Comparison of ENCODE assay signal across 8 cellular contexts in the genomic region with DNA sequence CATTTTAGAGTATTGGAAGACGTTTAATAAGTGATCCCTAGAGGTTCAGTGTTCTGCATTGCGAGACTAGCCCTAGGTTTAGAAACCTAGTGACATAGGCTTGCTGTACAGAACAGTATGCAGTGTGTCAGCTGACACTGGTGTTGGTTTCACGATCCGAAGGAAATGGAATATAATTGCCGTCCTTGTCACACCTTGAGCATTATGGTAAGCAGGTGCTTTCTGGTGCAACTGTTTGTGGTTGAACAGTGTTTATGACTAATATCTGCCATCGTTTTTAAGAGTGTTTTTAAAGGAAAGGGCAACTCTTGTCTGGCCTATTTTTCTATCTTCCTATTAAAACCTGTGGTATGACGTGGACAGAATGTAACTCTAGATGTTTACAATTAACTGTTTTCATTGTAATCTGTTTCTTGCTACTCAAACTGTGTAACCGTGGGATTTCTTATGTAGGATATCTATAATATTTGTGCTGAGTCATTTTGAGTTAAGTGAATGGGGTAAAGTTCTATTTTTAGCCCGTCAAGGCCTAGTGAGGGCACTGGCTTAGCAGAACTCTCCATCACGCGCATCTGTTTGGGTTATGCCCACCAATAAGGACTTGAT. TPM values are rescaled to one million over a fixed set of nuclear protein-coding genes. Genes with fewer than 3 reads are reported as not detected.
DNase-seq lines count a peak whose midpoint lies in the region; ATAC-seq, FAIRE-seq and TF ChIP-seq lines count a peak whose summit lies in the region.

No MANE protein-coding gene starts in this region.

- H3K79me2 ChIP-seq in GM23248 (ENCODE audit: insufficient read depth) (peaks cover 70% of the 10 kb centered on the region), Loucy (ENCODE audit: insufficient read depth, low read length) (no peaks in the 10 kb centered on the region; the same call in 1 of the 2 replicates), HepG2 (ENCODE audit: insufficient read depth, low read length) (peaks cover 8% of the 10 kb centered on the region)

- H3K9me3 ChIP-seq in GM23248 (ENCODE audit: low read depth) = no peaks in the 10 kb centered on the region
- no peaks in the 10 kb centered on the region for H3K9me3 ChIP-seq in Loucy (ENCODE audit: insufficient read depth, low read depth, low read length)
- peaks cover 20% of the 10 kb centered on the region; the same call in 1 of the 2 replicates for H3K9me3 ChIP-seq in HepG2 (ENCODE audit: low read length)

- no peak for FAIRE-seq in HepG2 (lab: Jason Lieb, UNC)

- TF ChIP-seq EP300 in HepG2 (IDR thresholded peaks at IDR 0.05; ENCODE audit: low read depth in 2 of 2, low read length in 2 of 2) (no peak), HepG2 (CRISPR knock-in tag; IDR thresholded peaks at IDR 0.05; ENCODE audit: borderline replicate concordance) (no peak)

- H3K4me3 ChIP-seq in GM23248 (no peak overlapping the region), Loucy (ENCODE audit: low read length, poor library complexity, severe bottlenecking) (peak overlapping the region; percentile 15), HepG2 (replicated peaks in 1 of 3; ENCODE audit: insufficient read depth in 1 of 3, low read depth in 2 of 3, low read length in 3 of 3) (no peak overlapping the region)

- H3K9ac ChIP-seq in GM23248 = peak overlapping the region; percentile 35; the same call in 1 of the 2 replicates
- H3K9ac ChIP-seq in Loucy (ENCODE audit: low read depth, low read length, poor library complexity, severe bottlenecking) = no peak overlapping the region
- H3K9ac ChIP-seq in HepG2 (ENCODE audit: insufficient read depth, low read depth, low read length) = no peak overlapping the region

- BruUV-seq in HepG2 (replicated peaks; lab: Mats Ljungman, UMichigan) = no TSS peak

- H2AFZ ChIP-seq in GM23248 (no peak overlapping the region), Loucy (ENCODE audit: low read length) (no peak overlapping the region), HepG2 (ENCODE audit: low read length) (no peak overlapping the region)

- no peak for ATAC-seq in HepG2

- H3K4me1 ChIP-seq in GM23248 (ENCODE audit: insufficient read depth) (peaks cover 23% of the 10 kb centered on the region), Loucy (ENCODE audit: insufficient read depth, low read length, poor library complexity, severe bottlenecking) (peaks cover 15% of the 10 kb centered on the region), HepG2 (ENCODE audit: insufficient read depth, low read length) (peaks cover 34% of the 10 kb centered on the region)

- CTCF ChIA-PET in HepG2 (lab: Yijun Ruan, JAX; ENCODE audit: low intra/inter-chr PET ratio, low total read pairs) = no interaction called here

- TF ChIP-seq CTCF in Loucy (conservative IDR thresholded peaks at IDR 0.05; ENCODE audit: low read length) (no peak), HepG2 (CRISPR knock-in tag; IDR thresholded peaks at IDR 0.05) (no peak)

- DNase-seq in activated CD8-positive, alpha-beta memory T cell treated with anti-CD3 and anti-CD28 coated beads for 4 hours (ENCODE audit: low read depth in 2 of 2) = peak; percentile 2 to 8
- no peak for DNase-seq in activated CD8-positive, alpha-beta memory T cell treated with anti-CD3 and anti-CD28 coated beads for 24 hours
- DNase-seq in GM23248 = peak; percentile 73
- DNase-seq in activated gamma-delta T cell treated with anti-CD3 and anti-CD28 coated beads, Interleukin-2, amount 50 U/mL, for 16 hours (ENCODE audit: low read depth) = peak; percentile 24
- DNase-seq in HepG2 (ENCODE audit: low spot score) = peak; percentile 20
- no peak for DNase-seq in DMS114 treated with DMSO at 0.1 percent for 48 hours (lab: John Stamatoyannopoulos, UW; ENCODE audit: unreplicated experiment)
- no peak for DNase-seq in mesenteric fat pad (ENCODE audit: low spot score)

- H3K27ac ChIP-seq in GM23248 (peak overlapping the region; percentile 47), HepG2 (ENCODE audit: extremely low read length, insufficient read depth, low read length) (peak overlapping the region; percentile 34)

- H3K36me3 ChIP-seq in GM23248 (ENCODE audit: low read depth) (peaks cover 45% of the 10 kb centered on the region), Loucy (ENCODE audit: insufficient read depth, low read length) (peaks cover 52% of the 10 kb centered on the region; the same call in 1 of the 2 replicates), HepG2 (replicated peaks in 1 of 2; ENCODE audit: control insufficient read depth in 1 of 2, insufficient read depth in 2 of 2, low read length in 2 of 2) (peaks cover 12 to 42% of the 10 kb centered on the region in 2 experiments)

- H3K4me2 ChIP-seq in GM23248 (ENCODE audit: unreplicated experiment) (peak overlapping the region; percentile 54), Loucy (ENCODE audit: low read depth, low read length, poor library complexity, severe bottlenecking) (peak overlapping the region; percentile 59), HepG2 (ENCODE audit: low read depth, low read length) (no peak overlapping the region)

- no peak for TF ChIP-seq RAD21 in HepG2 (CRISPR knock-in tag; IDR thresholded peaks at IDR 0.05)

- 67 to 69% methylated on average over 11 of the region's 11 CpGs for WGBS in GM23248 (ENCODE audit: low coverage in 1 of 2, low lambda C conversion rate in 2 of 2, missing lambda C conversion rate in 2 of 2), 2 experiments
- 78% methylated on average over 11 of the region's 11 CpGs for WGBS in HepG2 (ENCODE audit: low lambda C conversion rate)

- H3K27me3 ChIP-seq in GM23248 (replicated peaks; ENCODE audit: insufficient read depth) = no peaks in the 10 kb centered on the region
- H3K27me3 ChIP-seq in Loucy (ENCODE audit: insufficient read depth, low read length, poor library complexity, severe bottlenecking) = no peaks in the 10 kb centered on the region
- H3K27me3 ChIP-seq in HepG2 (ENCODE audit: control insufficient read depth in 1 of 2, insufficient read depth in 2 of 2, low read length in 2 of 2) = no peaks in the 10 kb centered on the region

- in situ Hi-C loops in GM23248 (cut with MboI) (no loop called here), HepG2 (cut with HindIII; ENCODE audit: extremely low pct_ligation_motif_present, low pct_unique_long_range_greater_than_20kb) (no loop called here)

- 0 out of 2 replicates have a peak, but pooled peaks cover 13% of the 10 kb centered on the region for H3F3A ChIP-seq in GM23248 (ENCODE audit: insufficient read depth)
- no peaks in the 10 kb centered on the region for H3F3A ChIP-seq in Loucy (ENCODE audit: low read depth)

- H4K20me1 ChIP-seq in GM23248 (ENCODE audit: insufficient read depth) = no peaks in the 10 kb centered on the region
- no peaks in the 10 kb centered on the region for H4K20me1 ChIP-seq in Loucy (ENCODE audit: insufficient read depth, low read length, poor library complexity, severe bottlenecking)
- H4K20me1 ChIP-seq in HepG2 (ENCODE audit: insufficient read depth, low read length) = no peaks in the 10 kb centered on the region

- TF ChIP-seq POLR2A in HepG2 (IDR thresholded peaks at IDR 0.05; ENCODE audit: insufficient read depth in 1 of 2, low read depth in 2 of 2, low read length in 2 of 2) = no peak

- intact Hi-C loops in HepG2 (cut with micrococcal nuclease; ENCODE audit: unreplicated experiment) = no loop called here

- POLR2A ChIA-PET in HepG2 (lab: Yijun Ruan, JAX) = no interaction called here

- H3K9me2 ChIP-seq in GM23248 (ENCODE audit: insufficient read depth) (no peaks in the 10 kb centered on the region), Loucy (replicated peaks; ENCODE audit: low read depth, low read length) (no peaks in the 10 kb centered on the region)

TF ChIP-seq in HepG2, 621 proteins besides CTCF, POLR2A, EP300 and RAD21 (continues in another document):
- TF ChIP-seq MAFK (conservative IDR thresholded peaks at IDR 0.05 in 1 of 2, IDR thresholded peaks at IDR 0.05 in 1 of 2; ENCODE audit: low read length in 2 of 2) (peak; percentile 18 to 57; a peak in 2 of 4 replicates), MEF2D (CRISPR knock-in tag; IDR thresholded peaks at IDR 0.05) (peak; percentile 91), IRX3 (CRISPR knock-in tag; IDR thresholded peaks at IDR 0.05; ENCODE audit: borderline replicate concordance, low read depth) (no peak), HMGA1 (CRISPR knock-in tag; conservative IDR thresholded peaks at IDR 0.05) (no peak), GATAD2A (CRISPR knock-in tag; IDR thresholded peaks at IDR 0.05) (0 out of 2 replicates have a peak, but pooled peaks have one; percentile 19)

RNA-seq across cellular contexts. Expression of a gene that starts 53.8 kb away (rescaled TPM):
- total RNA-seq in GM23248 (2014; rRNA removed; shearing (Covaris generic)) = 39.1 and 48.7 TPM in 2 replicates
- polyA plus RNA-seq in GM23248 (2016; fragmentation: Nextera tagmentation; extraction: Ambion mirVana) (20.0 and 20.4 TPM in 2 replicates), HepG2 (2011; rRNA removed) (29.5 and 31.8 TPM in 2 replicates)
- total RNA-seq in HepG2 (2016; rRNA removed; fragmentation: Illumina TruSeq; extraction: Trizol) (46.5 and 53.3 TPM in 2 replicates), mesenteric fat pad (54.3 TPM)
- 65.4 and 73.2 TPM in 2 replicates for total RNA-seq in HepG2 (2016; cell fraction: cytosol; rRNA removed; fragmentation: Illumina TruSeq; extraction: Trizol; ENCODE audit: low read depth)
- 45.9 and 47.6 TPM in 2 replicates for total RNA-seq in HepG2 (2016; cell fraction: insoluble cytoplasmic fraction; rRNA removed; fragmentation: Illumina TruSeq; extraction: Trizol)
- total RNA-seq in HepG2 (2016; cell fraction: membrane; rRNA removed; fragmentation: Illumina TruSeq; extraction: Trizol) = 39.0 and 41.3 TPM in 2 replicates
- total RNA-seq in HepG2 (2016; cell fraction: nucleus; rRNA removed; fragmentation: Illumina TruSeq; extraction: Trizol) = 38.2 and 42.5 TPM in 2 replicates
- polyA plus RNA-seq in HepG2 (2011; cell fraction: cytosol; rRNA removed) = 29.0 and 31.7 TPM in 2 replicates
- polyA plus RNA-seq in HepG2 (2011; cell fraction: nucleus; rRNA removed) = 29.6 and 30.6 TPM in 2 replicates
- 31.1 and 34.7 TPM in 2 replicates for polyA plus RNA-seq in HepG2 (2012)
- 5.0 TPM in 2 replicates for polyA plus RNA-seq in HepG2 (2016; cell fraction: cytosol; fragmentation: Illumina TruSeq; extraction: Trizol; ENCODE audit: low read depth)
- polyA plus RNA-seq in HepG2 (2016; cell fraction: insoluble cytoplasmic fraction; fragmentation: Illumina TruSeq; extraction: Trizol; ENCODE audit: low read depth) = 34.0 and 38.1 TPM in 2 replicates
- polyA plus RNA-seq in HepG2 (2016; cell fraction: membrane; fragmentation: Illumina TruSeq; extraction: Trizol; ENCODE audit: low read depth) = 15.8 and 17.3 TPM in 2 replicates
- 42.2 and 45.1 TPM in 2 replicates for polyA plus RNA-seq in HepG2 (2016; cell fraction: nucleus; fragmentation: Illumina TruSeq; extraction: Trizol; ENCODE audit: insufficient read depth, low read depth)
- 34.1 and 63.3 TPM in 2 replicates for polyA minus RNA-seq in HepG2 (2011; rRNA and poly(A)+ RNA removed; ENCODE audit: low replicate concordance)
- 21.7 and 28.5 TPM in 2 replicates for polyA minus RNA-seq in HepG2 (2011; cell fraction: cytosol; rRNA and poly(A)+ RNA removed)
- 25.8 and 31.3 TPM in 2 replicates for polyA minus RNA-seq in HepG2 (2011; cell fraction: nucleus; rRNA and poly(A)+ RNA removed)

Comparison
In these comparisons a context has a peak if more than half of its experiments do, and no peak if none do; other contexts are left out.
1. DNase-seq: peak in activated CD8-positive, alpha-beta memory T cell treated with anti-CD3 and anti-CD28 coated beads for 4 hours (2 of 2), GM23248 (single experiment), activated gamma-delta T cell treated with anti-CD3 and anti-CD28 coated beads, Interleukin-2, amount 50 U/mL, for 16 hours (single experiment) and HepG2 (single experiment); none in activated CD8-positive, alpha-beta memory T cell treated with anti-CD3 and anti-CD28 coated beads for 24 hours (single experiment), DMS114 treated with DMSO at 0.1 percent for 48 hours (single experiment) and mesenteric fat pad (single experiment).